19 cellular contexts compared by ENCODE assay signal in the genomic region with DNA sequence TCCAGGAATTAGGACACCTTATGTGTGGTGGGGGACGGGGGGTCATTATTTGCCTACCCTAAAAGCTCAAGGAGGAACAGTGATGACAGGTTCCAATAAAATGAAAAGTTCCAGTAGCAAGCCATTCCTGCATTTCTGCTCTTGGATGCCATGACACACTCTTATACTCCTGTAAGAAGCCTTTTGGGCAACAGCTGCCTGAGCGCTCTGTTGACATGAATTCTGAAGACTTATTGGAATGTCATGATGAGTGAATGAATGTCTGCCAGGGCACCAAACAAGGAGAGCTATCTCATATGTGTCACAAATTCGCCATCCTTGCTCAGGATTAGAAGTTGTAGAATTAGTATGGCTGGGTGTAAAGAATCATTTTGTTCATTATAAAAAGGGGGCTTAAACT. TPM values are rescaled to one million over a fixed set of nuclear protein-coding genes. Genes with fewer than 3 reads are reported as not detected.
A peak's percentile ranks its signal among the peaks of the same experiment; 100 is the strongest.
DNase-seq lines count a peak whose midpoint lies in the region; ATAC-seq and TF ChIP-seq lines count a peak whose summit lies in the region.
"Had no signal": no experiment of that assay in that cellular context is flagged by ENCODE, and none has a peak within 500 bp of the region (broad histone marks: within the 10 kb centered on the region; RNA-seq: fewer than 3 reads in every experiment).

No MANE protein-coding gene starts in this region.

- peak overlapping the region in 4 of 5 donors; percentile 73 to 83 (median 77) for H3K27ac ChIP-seq in stomach
- H3K27ac ChIP-seq: brain microvascular endothelial cell, right lobe of liver had no signal

- intact Hi-C loops in activated CD4-positive, alpha-beta T cell treated with anti-CD3 and anti-CD28 coated beads, Interleukin-2, amount 10 ng/mL, durations not matched to agents 24 days and 14 days (cut with micrococcal nuclease): no loop called here
- intact Hi-C loops in activated CD4-positive, alpha-beta memory T cell treated with anti-CD3 and anti-CD28 coated beads for 36 hours (cut with micrococcal nuclease): loop anchor here (5.0 kb wide), 1 partner anchor 202 kb away; a partner anchor contains a TSS
- intact Hi-C loops in stomach (cut with DNase I; ENCODE audit: low total_unique reads): no loop called here
- intact Hi-C loops in Right ventricle myocardium superior (cut with DNase I): no loop called here

- no peak for TF ChIP-seq CTCF in stomach (IDR thresholded peaks at IDR 0.05)
- no peak for TF ChIP-seq CTCF in GM20000 (IDR thresholded peaks at IDR 0.05; ENCODE audit: extremely low read depth, missing control alignments)

- H3K27me3 ChIP-seq in stomach: no peaks in the 10 kb centered on the region
- H3K27me3 ChIP-seq: brain microvascular endothelial cell, right lobe of liver had no signal

- peak overlapping the region; percentile 99 for H3K27ac Mint-ChIP-seq in activated CD4-positive, alpha-beta T cell treated with anti-CD3 and anti-CD28 coated beads, Interleukin-2, amount 10 ng/mL, durations not matched to agents 24 days and 14 days
- peak overlapping the region; percentile 1 for H3K27ac Mint-ChIP-seq in activated CD4-positive, alpha-beta memory T cell treated with anti-CD3 and anti-CD28 coated beads for 36 hours

- POLR2A ChIA-PET in activated CD4-positive, alpha-beta memory T cell treated with anti-CD3 and anti-CD28 coated beads for 36 hours (lab: Charles Lee): interaction anchor here (1.8 kb wide), 1 partner anchor 36 kb away, joined by 11 read pairs; a partner anchor contains a TSS

- H3K9me3 Mint-ChIP-seq in activated CD4-positive, alpha-beta T cell treated with anti-CD3 and anti-CD28 coated beads, Interleukin-2, amount 10 ng/mL, durations not matched to agents 24 days and 14 days: peaks cover 19% of the 10 kb centered on the region
- H3K9me3 Mint-ChIP-seq in activated CD4-positive, alpha-beta memory T cell treated with anti-CD3 and anti-CD28 coated beads for 36 hours: no peaks in the 10 kb centered on the region

- no peak for DNase-seq in activated CD4-positive, alpha-beta T cell treated with anti-CD3 and anti-CD28 coated beads, Interleukin-2, amount 10 ng/mL, durations not matched to agents 24 days and 14 days
- no peak for DNase-seq in activated CD4-positive, alpha-beta T cell treated with anti-CD3 and anti-CD28 coated beads for 48 hours
- no peak for DNase-seq in activated CD4-positive, alpha-beta memory T cell treated with anti-CD3 and anti-CD28 coated beads for 36 hours
- DNase-seq in kidney tubule cell (ENCODE audit: low spot score) (peak; percentile 32), stomach (no peak), NCI-H510A (lab: John Stamatoyannopoulos, UW) (no peak), GM20000 (ENCODE audit: low spot score) (no peak), Right ventricle myocardium superior (no peak)
- DNase-seq: activated CD8-positive, alpha-beta memory T cell treated with anti-CD3 and anti-CD28 coated beads for 24 hours; activated gamma-delta T cell; brain microvascular endothelial cell; dermis blood vessel endothelial cell; mammary epithelial cell; NCI-H2081; NCI-H526; right lobe of liver; stimulated activated CD4-positive, alpha-beta T cell treated with anti-CD3 and anti-CD28 coated beads, Interleukin-4, amount 100 ng/mL, for 1 hour had no signal

- no peaks in the 10 kb centered on the region for H3K9me3 ChIP-seq in stomach
- H3K9me3 ChIP-seq: right lobe of liver had no signal

- peak overlapping the region; percentile 5 for H3K4me3 Mint-ChIP-seq in activated CD4-positive, alpha-beta T cell treated with anti-CD3 and anti-CD28 coated beads, Interleukin-2, amount 10 ng/mL, durations not matched to agents 24 days and 14 days
- H3K4me3 Mint-ChIP-seq in activated CD4-positive, alpha-beta memory T cell treated with anti-CD3 and anti-CD28 coated beads for 36 hours: no peak overlapping the region

- H3K27me3 Mint-ChIP-seq in activated CD4-positive, alpha-beta T cell treated with anti-CD3 and anti-CD28 coated beads, Interleukin-2, amount 10 ng/mL, durations not matched to agents 24 days and 14 days: no peaks in the 10 kb centered on the region
- H3K27me3 Mint-ChIP-seq in activated CD4-positive, alpha-beta memory T cell treated with anti-CD3 and anti-CD28 coated beads for 36 hours: no peaks in the 10 kb centered on the region

- peaks cover 57% of the 10 kb centered on the region for H3K4me1 Mint-ChIP-seq in activated CD4-positive, alpha-beta T cell treated with anti-CD3 and anti-CD28 coated beads, Interleukin-2, amount 10 ng/mL, durations not matched to agents 24 days and 14 days
- H3K4me1 Mint-ChIP-seq in activated CD4-positive, alpha-beta memory T cell treated with anti-CD3 and anti-CD28 coated beads for 36 hours (ENCODE audit: low read depth): peaks cover 59% of the 10 kb centered on the region

- H3K4me3 ChIP-seq in stomach: no peak overlapping the region
- H3K4me3 ChIP-seq: right lobe of liver had no signal

- CTCF ChIA-PET in activated CD4-positive, alpha-beta memory T cell treated with anti-CD3 and anti-CD28 coated beads for 36 hours (lab: Charles Lee): interaction anchor here (0.6 to 1.4 kb wide), 3 partner anchors 20 to 106 kb away, joined by 3 to 4 read pairs (median 3); no protein-coding TSS in a partner anchor

- ATAC-seq in Right ventricle myocardium superior (ENCODE audit: poor library complexity): no peak
- ATAC-seq: esophagus mucosa, right lobe of liver had no signal

- TF ChIP-seq POLR2A in stomach (IDR thresholded peaks at IDR 0.05): no peak

- H3K36me3 Mint-ChIP-seq in activated CD4-positive, alpha-beta T cell treated with anti-CD3 and anti-CD28 coated beads, Interleukin-2, amount 10 ng/mL, durations not matched to agents 24 days and 14 days (ENCODE audit: low read depth): peaks cover 22% of the 10 kb centered on the region
- H3K36me3 Mint-ChIP-seq in activated CD4-positive, alpha-beta memory T cell treated with anti-CD3 and anti-CD28 coated beads for 36 hours: no peaks in the 10 kb centered on the region

- H3K36me3 ChIP-seq in stomach: no peaks in the 10 kb centered on the region
- H3K36me3 ChIP-seq: brain microvascular endothelial cell, right lobe of liver had no signal

- peaks cover 0 to 31% (median 15%) of the 10 kb centered on the region in 4 donors for H3K4me1 ChIP-seq in stomach
- H3K4me1 ChIP-seq: right lobe of liver had no signal

- TF ChIP-seq EP300 in stomach (IDR thresholded peaks at IDR 0.05): no peak

- 47 to 86% (median 52%) methylated on average over 3 of the region's 3 CpGs for WGBS in stomach, 5 donors

RNA-seq across cellular contexts. Expression of a gene that starts 36.3 kb away (rescaled TPM):
- total RNA-seq in activated CD4-positive, alpha-beta T cell treated with anti-CD3 and anti-CD28 coated beads, Interleukin-2, amount 10 ng/mL, durations not matched to agents 24 days and 14 days: 66.7 and 69.9 TPM in 2 replicates
- total RNA-seq in activated CD4-positive, alpha-beta memory T cell treated with anti-CD3 and anti-CD28 coated beads for 36 hours: 10 to 100 TPM; 10.7 to 12.9 TPM
- 10 to 100 TPM in 2 of 5 donors, 1 to 10 TPM in 3; 1.3 to 22.0 (median 8.3) TPM for total RNA-seq in stomach
- 10 to 100 TPM in 2 of 3 donors, 1 to 10 TPM in 1; 5.3 to 20.6 (median 12.9) TPM for polyA plus RNA-seq in stomach
- total RNA-seq in Right ventricle myocardium superior: 0.65 TPM
- total RNA-seq: OCI-LY7 had no signal
